ENCODE assay signal across 26 cellular contexts in genomic region chr18:35717182-35717581, GRCh38.
"Had no signal": no experiment of that assay in that cellular context is flagged by ENCODE, and none has a peak within 500 bp of the region (broad histone marks: within the 10 kb centered on the region; RNA-seq: fewer than 3 reads in every experiment).

No MANE protein-coding gene starts in this region.

- H3K4me3 ChIP-seq: colonic mucosa, esophagus muscularis mucosa, gastroesophageal sphincter, heart left ventricle, hepatocyte, prostate gland, right atrium auricular region, sigmoid colon, thoracic aorta, tibial nerve, upper lobe of left lung, uterus had no signal

- H2AFZ ChIP-seq: hepatocyte had no signal

- H3K4me1 Mint-ChIP-seq: endodermal cell; naive thymus-derived CD8-positive, alpha-beta T cell; stimulated activated memory B cell treated with anti-CD40 and anti-IgM and Interleukin-4, amounts not matched to agents 10 μg/mL and 1 μg/mL and 100 μg/mL, for 72 hours had no signal

- DNase-seq: colonic mucosa; effector CD8-positive, alpha-beta T cell; endodermal cell; foreskin keratinocyte; heart left ventricle; kidney; naive thymus-derived CD8-positive, alpha-beta T cell; nephron progenitor cell; nucleus accumbens; sigmoid colon; stimulated activated CD4-positive, alpha-beta T cell treated with anti-CD3 and anti-CD28 coated beads, Interleukin-2, amount 100 ng/mL, for 24 hours; stimulated activated CD4-positive, alpha-beta T cell treated with anti-CD3 and anti-CD28 coated beads, Interleukin-4, amount 100 ng/mL, for 24 hours; upper lobe of left lung; uterus had no signal

- H3K4me2 ChIP-seq: hepatocyte had no signal

- H3K27ac ChIP-seq: colonic mucosa, esophagus muscularis mucosa, foreskin keratinocyte, gastroesophageal sphincter, heart left ventricle, hepatocyte, prostate gland, right atrium auricular region, sigmoid colon, thoracic aorta, tibial nerve, upper lobe of left lung, uterus had no signal

- ATAC-seq: foreskin keratinocyte; gastroesophageal sphincter; heart left ventricle; left lobe of liver; naive thymus-derived CD8-positive, alpha-beta T cell; stimulated activated memory B cell treated with anti-CD40 and anti-IgM and Interleukin-4, amounts not matched to agents 10 μg/mL and 1 μg/mL and 100 μg/mL, for 72 hours had no signal

- H3K4me3 Mint-ChIP-seq: dendritic cell treated with granulocyte-macrophage colony-stimulating factor and Interleukin-4, amounts not matched to agents 40 ng/mL and 50 ng/mL, for 4 days; endodermal cell; naive thymus-derived CD8-positive, alpha-beta T cell; nephron progenitor cell; stimulated activated memory B cell treated with anti-CD40 and anti-IgM and Interleukin-4, amounts not matched to agents 10 μg/mL and 1 μg/mL and 100 μg/mL, for 72 hours; stimulated activated naive CD8-positive, alpha-beta T cell treated with anti-CD3 and anti-CD28 coated beads, Interleukin-15, Interleukin-2, amounts not matched to agents 100 ng/mL and 50 ng/mL, for 24 hours had no signal

- H3K9me3 ChIP-seq: colonic mucosa, prostate gland, thoracic aorta, upper lobe of left lung, uterus had no signal

- H3K79me2 ChIP-seq: hepatocyte had no signal

- H3K27ac Mint-ChIP-seq: dendritic cell treated with granulocyte-macrophage colony-stimulating factor and Interleukin-4, amounts not matched to agents 40 ng/mL and 50 ng/mL, for 4 days; endodermal cell; naive thymus-derived CD8-positive, alpha-beta T cell; nephron progenitor cell; stimulated activated memory B cell treated with anti-CD40 and anti-IgM and Interleukin-4, amounts not matched to agents 10 μg/mL and 1 μg/mL and 100 μg/mL, for 72 hours; stimulated activated naive CD8-positive, alpha-beta T cell treated with anti-CD3 and anti-CD28 coated beads, Interleukin-15, Interleukin-2, amounts not matched to agents 100 ng/mL and 50 ng/mL, for 24 hours had no signal

- H3K4me1 ChIP-seq: colonic mucosa, esophagus muscularis mucosa, foreskin keratinocyte, gastroesophageal sphincter, heart left ventricle, prostate gland, right atrium auricular region, sigmoid colon, tibial nerve, upper lobe of left lung, uterus had no signal

- H3K27me3 ChIP-seq: colonic mucosa, esophagus muscularis mucosa, gastroesophageal sphincter, heart left ventricle, hepatocyte, right atrium auricular region, sigmoid colon, tibial nerve, upper lobe of left lung, uterus had no signal

- H3K36me3 ChIP-seq: colonic mucosa, gastroesophageal sphincter, prostate gland, right atrium auricular region, sigmoid colon, thoracic aorta, upper lobe of left lung, uterus had no signal

- FAIRE-seq: endothelial cell of umbilical vein, kidney had no signal
